ENCODE assay signal across 14 cellular contexts in the genomic region with DNA sequence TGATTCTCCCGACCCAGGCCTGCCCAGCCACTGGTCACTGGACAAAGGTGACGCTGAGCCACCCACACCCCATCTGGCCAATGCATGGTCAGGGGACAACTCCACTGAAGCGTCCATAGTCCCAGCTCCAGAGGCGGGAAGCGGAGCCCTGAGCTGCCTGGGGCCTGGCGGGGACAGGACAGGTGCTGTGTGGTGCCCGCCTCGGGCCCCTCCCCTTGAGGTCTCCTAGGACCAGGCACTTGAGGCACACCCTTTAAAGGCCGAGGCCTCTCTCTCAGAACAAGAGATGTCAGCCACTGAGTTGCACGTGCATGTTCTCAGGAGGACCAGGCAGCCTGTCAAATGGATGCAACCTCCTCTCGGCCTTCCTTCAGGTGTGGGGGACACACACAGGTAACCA.
"Had no signal": no experiment of that assay in that cellular context is flagged by ENCODE, and none has a peak within 500 bp of the region (broad histone marks: within the 10 kb centered on the region; RNA-seq: fewer than 3 reads in every experiment).

No MANE protein-coding gene starts in this region.

- DNase-seq: activated CD4-positive, alpha-beta memory T cell treated with anti-CD3 and anti-CD28 coated beads for 36 hours; activated CD4-positive, alpha-beta T cell treated with anti-CD3 and anti-CD28 coated beads for 36 hours; activated naive CD4-positive, alpha-beta T cell treated with anti-CD3 and anti-CD28 coated beads, Interleukin-2, amount 50 U/mL, for 16 hours; activated T-cell treated with anti-CD3 and anti-CD28 coated beads, Interleukin-2, amount 50 U/mL, for 1 hour; cerebellar nuclear complex; effector memory CD4-positive, alpha-beta T cell; left cardiac atrium; retina; stimulated activated CD4-positive, alpha-beta T cell treated with anti-CD3 and anti-CD28 coated beads, Interleukin-2, amount 100 ng/mL, for 24 hours; stimulated activated naive CD8-positive, alpha-beta T cell treated with anti-CD3 and anti-CD28 coated beads, Interleukin-15, Interleukin-2, amounts not matched to agents 100 U/mL and 50 U/mL, for 24 hours; transverse colon had no signal

- H3K4me3 Mint-ChIP-seq: activated CD4-positive, alpha-beta memory T cell treated with anti-CD3 and anti-CD28 coated beads for 36 hours; activated CD4-positive, alpha-beta T cell treated with anti-CD3 and anti-CD28 coated beads for 36 hours; dendritic cell treated with granulocyte-macrophage colony-stimulating factor and Interleukin-4, amounts not matched to agents 40 ng/mL and 50 ng/mL, for 4 days; mesothelial cell of epicardium; natural killer cell treated with Interleukin-12 subunit alpha and Interleukin-12 subunit beta and Interleukin-15 and Interleukin-18, amount 100 ng/mL, for 72 hours had no signal

- ATAC-seq: activated CD4-positive, alpha-beta T cell treated with anti-CD3 and anti-CD28 coated beads for 36 hours; left cardiac atrium; stimulated activated naive CD8-positive, alpha-beta T cell treated with anti-CD3 and anti-CD28 coated beads, Interleukin-15, Interleukin-2, amounts not matched to agents 100 U/mL and 50 U/mL, for 24 hours had no signal

- H3K36me3 Mint-ChIP-seq: activated CD4-positive, alpha-beta memory T cell treated with anti-CD3 and anti-CD28 coated beads for 36 hours; mesothelial cell of epicardium; natural killer cell treated with Interleukin-12 subunit alpha and Interleukin-12 subunit beta and Interleukin-15 and Interleukin-18, amount 100 ng/mL, for 72 hours had no signal

- H3K27me3 Mint-ChIP-seq: activated CD4-positive, alpha-beta T cell treated with anti-CD3 and anti-CD28 coated beads for 36 hours; dendritic cell treated with granulocyte-macrophage colony-stimulating factor and Interleukin-4, amounts not matched to agents 40 ng/mL and 50 ng/mL, for 4 days; natural killer cell treated with Interleukin-12 subunit alpha and Interleukin-12 subunit beta and Interleukin-15 and Interleukin-18, amount 100 ng/mL, for 72 hours had no signal

- H3K4me1 Mint-ChIP-seq: activated CD4-positive, alpha-beta T cell treated with anti-CD3 and anti-CD28 coated beads for 36 hours; mesothelial cell of epicardium had no signal

- H3K27ac Mint-ChIP-seq: activated CD4-positive, alpha-beta memory T cell treated with anti-CD3 and anti-CD28 coated beads for 36 hours; activated CD4-positive, alpha-beta T cell treated with anti-CD3 and anti-CD28 coated beads for 36 hours; dendritic cell treated with granulocyte-macrophage colony-stimulating factor and Interleukin-4, amounts not matched to agents 40 ng/mL and 50 ng/mL, for 4 days; mesothelial cell of epicardium; natural killer cell treated with Interleukin-12 subunit alpha and Interleukin-12 subunit beta and Interleukin-15 and Interleukin-18, amount 100 ng/mL, for 72 hours had no signal

- H3K9me3 Mint-ChIP-seq: activated CD4-positive, alpha-beta memory T cell treated with anti-CD3 and anti-CD28 coated beads for 36 hours had no signal
